Comparison of ENCODE assay signal across 12 cellular contexts in genomic region chr3:71245052-71245488, GRCh38.
DNase-seq lines count a peak whose midpoint lies in the region; ATAC-seq and TF ChIP-seq lines count a peak whose summit lies in the region.
"Had no signal": no experiment of that assay in that cellular context is flagged by ENCODE, and none has a peak within 500 bp of the region (broad histone marks: within the 10 kb centered on the region; RNA-seq: fewer than 3 reads in every experiment).

No MANE protein-coding gene starts in this region.

- no peak for TF ChIP-seq POLR2A in suprapubic skin (IDR thresholded peaks at IDR 0.05)

- BruUV-seq in Caco-2 (replicated peaks; lab: Mats Ljungman, UMichigan): no TSS peak

- H3K4me1 ChIP-seq in Caco-2 (peaks cover 59% of the 10 kb centered on the region), OCI-LY3 (ENCODE audit: low read length) (peaks cover 9% of the 10 kb centered on the region), neuron (ENCODE audit: insufficient read depth, low read length) (peaks cover 58% of the 10 kb centered on the region), suprapubic skin (peaks cover 6% of the 10 kb centered on the region)

- H3K27me3 Mint-ChIP-seq in Caco-2 (ENCODE audit: insufficient read depth, unreplicated experiment): no peaks in the 10 kb centered on the region
- H3K27me3 Mint-ChIP-seq: stimulated activated naive B cell treated with anti-CD40 and anti-IgM and Interleukin-4, amounts not matched to agents 10 μg/mL and 1 μg/mL and 100 μg/mL, for 72 hours had no signal

- H3K27me3 ChIP-seq in Caco-2 (replicated peaks; ENCODE audit: control insufficient read depth, insufficient read depth, low read length): no peaks in the 10 kb centered on the region
- H3K27me3 ChIP-seq in OCI-LY3 (ENCODE audit: low read depth, low read length): peaks cover 27% of the 10 kb centered on the region
- no peaks in the 10 kb centered on the region for H3K27me3 ChIP-seq in neuron (ENCODE audit: insufficient read depth, low read length)
- H3K27me3 ChIP-seq in suprapubic skin: no peaks in the 10 kb centered on the region

- TF ChIP-seq CTCF in Caco-2 (IDR thresholded peaks at IDR 0.05; ENCODE audit: insufficient read depth in 1 of 2, low read depth in 1 of 2, low read length in 1 of 2, severe bottlenecking in 1 of 2, unreplicated experiment in 1 of 2): no peak
- no peak for TF ChIP-seq CTCF in OCI-LY3 (IDR thresholded peaks at IDR 0.05; ENCODE audit: low read depth, low read length)
- TF ChIP-seq CTCF in suprapubic skin (IDR thresholded peaks at IDR 0.05): no peak

- peak; percentile 75 to 84 for DNase-seq in Caco-2
- DNase-seq in fibroblast of peridontal ligament (ENCODE audit: extremely low read depth): peak; percentile 89
- no peak for DNase-seq in suprapubic skin (ENCODE audit: low spot score in 2 of 2)
- DNase-seq in mesenteric fat pad (ENCODE audit: low spot score): no peak
- DNase-seq in pons (ENCODE audit: low spot score): no peak
- DNase-seq: DMS153; psoas muscle; SHP77 treated with DMSO at 0.1 percent for 48 hours; stimulated activated naive B cell treated with anti-CD40 and anti-IgM and Interleukin-4, amounts not matched to agents 10 μg/mL and 1 μg/mL and 100 μg/mL, for 72 hours had no signal

- peak overlapping the region; percentile 92 for H3K27ac Mint-ChIP-seq in Caco-2 (ENCODE audit: unreplicated experiment)
- H3K27ac Mint-ChIP-seq: stimulated activated naive B cell treated with anti-CD40 and anti-IgM and Interleukin-4, amounts not matched to agents 10 μg/mL and 1 μg/mL and 100 μg/mL, for 72 hours had no signal

- H3K4me3 ChIP-seq in Caco-2 (ENCODE audit: low read depth, low read length): peak overlapping the region; percentile 17
- no peak overlapping the region for H3K4me3 ChIP-seq in OCI-LY3 (ENCODE audit: low read length)
- peak overlapping the region; percentile 28 for H3K4me3 ChIP-seq in neuron (ENCODE audit: low read length)
- no peak overlapping the region for H3K4me3 ChIP-seq in suprapubic skin

- H3K79me2 ChIP-seq in OCI-LY3 (ENCODE audit: low read length): no peaks in the 10 kb centered on the region

- H3K9me3 ChIP-seq in Caco-2 (no peaks in the 10 kb centered on the region), OCI-LY3 (ENCODE audit: insufficient read depth, low read length) (no peaks in the 10 kb centered on the region), neuron (ENCODE audit: low read length) (no peaks in the 10 kb centered on the region), suprapubic skin (no peaks in the 10 kb centered on the region)
- H3K9me3 ChIP-seq: psoas muscle had no signal

- H3K9me3 Mint-ChIP-seq in Caco-2 (ENCODE audit: unreplicated experiment): no peaks in the 10 kb centered on the region
- H3K9me3 Mint-ChIP-seq: stimulated activated naive B cell treated with anti-CD40 and anti-IgM and Interleukin-4, amounts not matched to agents 10 μg/mL and 1 μg/mL and 100 μg/mL, for 72 hours had no signal

- H3K4me1 Mint-ChIP-seq in Caco-2 (ENCODE audit: low read depth, unreplicated experiment): peaks cover 51% of the 10 kb centered on the region

- H3K9ac ChIP-seq in OCI-LY3 (ENCODE audit: low read length): no peak overlapping the region

- no peak overlapping the region for H3K27ac ChIP-seq in OCI-LY3 (ENCODE audit: low read length)
- no peak overlapping the region for H3K27ac ChIP-seq in suprapubic skin
- H3K27ac ChIP-seq: psoas muscle had no signal

- 50% methylated on average over 6 of the region's 6 CpGs for WGBS in suprapubic skin

- CTCF ChIA-PET in Caco-2 (lab: Charles Lee): interaction anchor here (0.5 to 1.5 kb wide), 4 partner anchors 11 to 1415 kb away, joined by 3 to 5 read pairs (median 4); no protein-coding TSS in a partner anchor

- H2AFZ ChIP-seq in OCI-LY3 (ENCODE audit: low read depth, low read length) (peak overlapping the region; percentile 31; the same call in 1 of the 2 replicates), neuron (ENCODE audit: low read depth, low read length) (peak overlapping the region; percentile 31)

- H4K20me1 ChIP-seq in OCI-LY3 (ENCODE audit: insufficient read depth, low read length): no peaks in the 10 kb centered on the region

- H3K4me3 Mint-ChIP-seq in Caco-2 (ENCODE audit: unreplicated experiment): peak overlapping the region; percentile 80

- no peak for TF ChIP-seq EP300 in suprapubic skin (IDR thresholded peaks at IDR 0.05)

- POLR2A ChIA-PET in Caco-2 (lab: Charles Lee): interaction anchor here (0.6 to 1.9 kb wide), 4 partner anchors 9 to 240 kb away, joined by 3 to 12 read pairs (median 8); no protein-coding TSS in a partner anchor

- peaks cover 28% of the 10 kb centered on the region for H3K36me3 Mint-ChIP-seq in Caco-2 (ENCODE audit: insufficient read depth, unreplicated experiment)

- peak overlapping the region; percentile 47 for H3K4me2 ChIP-seq in OCI-LY3 (ENCODE audit: low read length)

- intact Hi-C loops in Caco-2 (cut with micrococcal nuclease; ENCODE audit: unreplicated experiment): loop anchor here (1.0 to 5.0 kb wide), 10 partner anchors 9 to 336 kb away; no protein-coding TSS in a partner anchor

- no peak for ATAC-seq in HG02678 (IDR thresholded peaks at IDR 0.05; ENCODE audit: unreplicated experiment)

- H3K36me3 ChIP-seq in Caco-2 (ENCODE audit: control insufficient read depth, insufficient read depth, low read length) (no peaks in the 10 kb centered on the region), OCI-LY3 (replicated peaks; ENCODE audit: low read depth, low read length) (no peaks in the 10 kb centered on the region), neuron (ENCODE audit: insufficient read depth, low read length) (no peaks in the 10 kb centered on the region), suprapubic skin (no peaks in the 10 kb centered on the region)

Comparison
In these comparisons a context has a peak if more than half of its experiments do, and no peak if none do; other contexts are left out.
1. DNase-seq: peak in Caco-2 (2 of 2) and fibroblast of peridontal ligament (single experiment); none in suprapubic skin (0 of 2), mesenteric fat pad (single experiment) and pons (single experiment).
2. H3K4me3 ChIP-seq: peak in Caco-2 (single experiment) and neuron (single experiment); none in OCI-LY3 (single experiment) and suprapubic skin (single experiment).